In genomic region chr17:5635949-5636348, GRCh38 we compare ENCODE assay signal across 29 cellular contexts.
"Had no signal": no experiment of that assay in that cellular context is flagged by ENCODE, and none has a peak within 500 bp of the region (broad histone marks: within the 10 kb centered on the region; RNA-seq: fewer than 3 reads in every experiment).

No MANE protein-coding gene starts in this region.

- H3K4me3 ChIP-seq: adrenal gland, body of pancreas, breast epithelium, K562, Peyer's patch, SJSA1 had no signal

- H3K27me3 ChIP-seq: body of pancreas, breast epithelium, Peyer's patch, SJSA1 had no signal

- H3K9ac ChIP-seq: SK-N-SH had no signal

- ATAC-seq: activated CD8-positive, alpha-beta T cell treated with anti-CD3 and anti-CD28 coated beads for 36 hours; body of pancreas; K562; PC-3 had no signal

- H3K27ac ChIP-seq: adrenal gland, body of pancreas, breast epithelium, Peyer's patch, SJSA1 had no signal

- DNase-seq: activated CD4-positive, alpha-beta T cell treated with anti-CD3 and anti-CD28 coated beads, Interleukin-2, amount 10 ng/mL, durations not matched to agents 24 days and 14 days; activated CD4-positive, alpha-beta T cell treated with anti-CD3 and anti-CD28 coated beads, Interleukin-2, amount 50 U/mL, for 4 hours; activated CD8-positive, alpha-beta T cell treated with anti-CD3 and anti-CD28 coated beads for 36 hours; activated gamma-delta T cell; activated naive CD4-positive, alpha-beta T cell treated with Interleukin-2 at 50 U/mL for 16 hours; activated T-cell treated with anti-CD3 and anti-CD28 coated beads, Interleukin-2, amount 50 U/mL, for 1 hour; adrenal gland; body of pancreas; cerebellar nuclear complex; NCI-H1048; NCI-H1105 treated with DMSO at 0.1 percent for 48 hours; NCI-H1436; NCI-H187; NCI-H2029 treated with DMSO at 0.1 percent for 48 hours; NCI-H345; NCI-H510A; NCI-H69; NCI-H82; NK-92 treated with Interleukin-12 subunit alpha and Interleukin-12 subunit beta, amount 100 ng/mL, for 24 hours; PC-3; Peyer's patch; RPMI8226; SHP77 treated with DMSO at 0.1 percent for 48 hours; SK-N-SH had no signal

- H3K36me3 ChIP-seq: adrenal gland, breast epithelium, Peyer's patch, SJSA1 had no signal

- H3K4me1 ChIP-seq: adrenal gland, body of pancreas, breast epithelium, Peyer's patch, SJSA1 had no signal

- H3K9me3 ChIP-seq: adrenal gland, body of pancreas, breast epithelium, Peyer's patch, SJSA1, SK-N-SH had no signal

- FAIRE-seq: astrocyte, K562, TTC549 had no signal

- H3K4me2 ChIP-seq: SK-N-SH had no signal
